8 cellular contexts compared by ENCODE assay signal in genomic region chr19:49877879-49878743, GRCh38.
DNase-seq lines count a peak whose midpoint lies in the region; ATAC-seq and TF ChIP-seq lines count a peak whose summit lies in the region.

No MANE protein-coding gene starts in this region.

- H3K27ac ChIP-seq in VCaP: peak overlapping the region; percentile 100
- H3K27ac ChIP-seq in caudate nucleus (ENCODE audit: low read depth, low read length): peak overlapping the region; percentile 100

- DNase-seq in AG08396 (ENCODE audit: low spot score) (peak; percentile 98), NCI-H2171 treated with DMSO at 0.1 percent for 48 hours (lab: John Stamatoyannopoulos, UW) (peak; percentile 97), caudate nucleus (lab: John Stamatoyannopoulos, UW) (peak; percentile 61 to 99 (median 96)), iris pigment epithelial cell (ENCODE audit: low read depth) (peak; percentile 97)
- DNase-seq in stimulated activated CD4-positive, alpha-beta T cell treated with anti-CD3 and anti-CD28 coated beads, Interleukin-12 subunit alpha, Interleukin-12 subunit beta, amount 100 ng/mL, for 4 hours: peak; percentile 99

- TF ChIP-seq CTCF in VCaP (conservative IDR thresholded peaks at IDR 0.05): no peak

- ATAC-seq in GM18870 (IDR thresholded peaks at IDR 0.05; ENCODE audit: unreplicated experiment): peak; percentile 20
- ATAC-seq in HG03103 (IDR thresholded peaks at IDR 0.05; ENCODE audit: low read depth, unreplicated experiment): peak; percentile 43

Comparison
In these comparisons a context has a peak if more than half of its experiments do, and no peak if none do; other contexts are left out.
1. Peak in every context shown above with its lines: DNase-seq, ATAC-seq and H3K27ac ChIP-seq.